In the genomic region with DNA sequence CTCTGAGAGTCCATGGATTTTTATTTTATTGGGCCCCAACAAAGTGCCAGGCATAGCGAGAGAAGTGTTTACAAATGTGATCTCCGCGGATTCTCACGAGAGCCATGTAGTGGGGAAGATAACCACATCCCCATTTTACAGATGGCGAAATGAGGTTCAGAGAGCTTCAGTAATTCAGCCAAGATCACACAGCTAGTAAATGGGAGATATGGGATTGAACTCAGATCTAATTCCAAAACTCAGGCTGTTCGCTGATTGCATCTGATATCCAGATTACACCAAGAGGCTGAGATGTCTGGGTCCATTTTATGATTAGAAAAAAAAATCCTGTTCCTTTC, we compare ENCODE assay signal across 8 cellular contexts. TPM values are rescaled to one million over a fixed set of nuclear protein-coding genes. Genes with fewer than 3 reads are reported as not detected.
A peak's percentile ranks its signal among the peaks of the same experiment; 100 is the strongest.
DNase-seq lines count a peak whose midpoint lies in the region; ATAC-seq, FAIRE-seq and TF ChIP-seq lines count a peak whose summit lies in the region.

No MANE protein-coding gene starts in this region.

- peak overlapping the region; percentile 94 to 98 (median 95) for H3K4me3 Mint-ChIP-seq in T-cell

- peak overlapping the region; percentile 95 to 98 for H3K27ac Mint-ChIP-seq in T-cell

- POLR2A ChIA-PET in T-cell (lab: Charles Lee) = interaction anchor here (0.6 to 2.3 kb wide), 5 partner anchors 10 to 343 kb away, joined by 3 to 6 read pairs (median 5); no protein-coding TSS in a partner anchor

- no peak for DNase-seq in activated CD4-positive, CD25-positive, alpha-beta regulatory T cell (lab: John Stamatoyannopoulos, UW)
- DNase-seq in T-cell (no peak), small intestine (no peak), NCI-H1092 treated with DMSO at 0.1 percent for 48 hours (lab: John Stamatoyannopoulos, UW) (no peak), A172 (ENCODE audit: low spot score) (no peak), HT-29 (ENCODE audit: low spot score) (no peak)

- WGBS in gastroesophageal sphincter (ENCODE audit: low coverage in 1 of 2), 2 donors = 10% methylated on average over 4 of the region's 6 CpGs; no CpG with 5 or more reads in 1 of the 2 donors
- 2 to 8% (median 4%) methylated on average over 6 of the region's 6 CpGs for WGBS in small intestine, 3 donors

- no peaks in the 10 kb centered on the region for H3K27me3 Mint-ChIP-seq in T-cell

- no peak for TF ChIP-seq EP300 in gastroesophageal sphincter (IDR thresholded peaks at IDR 0.05)

- peak overlapping the region; percentile 79 to 97 (median 96) for H3K27ac ChIP-seq in gastroesophageal sphincter
- H3K27ac ChIP-seq in small intestine (ENCODE audit: low read depth in 1 of 2, low read length in 1 of 2) = peak overlapping the region; percentile 84 to 97

- H3K4me1 Mint-ChIP-seq in T-cell = peaks cover 74 to 75% (median 74%) of the 10 kb centered on the region in 3 donors

- ATAC-seq in activated CD4-positive, CD25-positive, alpha-beta regulatory T cell treated with anti-CD3 and anti-CD28 coated beads, Interleukin-2, amount 50 U/mL, for 24 hours = peak; percentile 0 to 1
- ATAC-seq in T-cell (replicated peaks in 1 of 4) (peak in 3 of 4 experiments; percentile 1 to 10 (median 5)), gastroesophageal sphincter (no peak)

- CTCF ChIA-PET in T-cell (lab: Charles Lee) = interaction anchor here (0.6 to 2.7 kb wide), 6 partner anchors 9 to 59 kb away, joined by 3 to 9 read pairs (median 4); no protein-coding TSS in a partner anchor

- TF ChIP-seq POLR2A in gastroesophageal sphincter (IDR thresholded peaks at IDR 0.05) = no peak

- H3K9me3 Mint-ChIP-seq in T-cell = no peaks in the 10 kb centered on the region

- H3K4me1 ChIP-seq in gastroesophageal sphincter = peaks cover 4 to 75% (median 10%) of the 10 kb centered on the region in 3 donors
- peaks cover 5 to 17% of the 10 kb centered on the region in 2 donors for H3K4me1 ChIP-seq in small intestine (ENCODE audit: control insufficient read depth in 2 of 2, insufficient read depth in 1 of 2, low read depth in 1 of 2, low read length in 1 of 2)

- H3K9me3 ChIP-seq in gastroesophageal sphincter (no peaks in the 10 kb centered on the region), small intestine (ENCODE audit: control insufficient read depth, low read depth) (no peaks in the 10 kb centered on the region)

- no peaks in the 10 kb centered on the region for H3K36me3 Mint-ChIP-seq in T-cell

- H3K4me3 ChIP-seq in gastroesophageal sphincter (peak overlapping the region; percentile 72 to 79), small intestine (ENCODE audit: low read depth in 1 of 2, low read length in 2 of 2) (peak overlapping the region; percentile 79 to 83)

- TF ChIP-seq CTCF in gastroesophageal sphincter (IDR thresholded peaks at IDR 0.05) = no peak

- H3K27me3 ChIP-seq in gastroesophageal sphincter (no peaks in the 10 kb centered on the region), small intestine (ENCODE audit: control insufficient read depth in 2 of 2, insufficient read depth in 2 of 2, low read length in 2 of 2) (no peaks in the 10 kb centered on the region)

- H3K36me3 ChIP-seq in gastroesophageal sphincter (no peaks in the 10 kb centered on the region), small intestine (ENCODE audit: control insufficient read depth in 2 of 2, insufficient read depth in 2 of 2, low read length in 2 of 2) (no peaks in the 10 kb centered on the region)

- FAIRE-seq in small intestine (lab: Jason Lieb, UNC) = no peak

RNA-seq across cellular contexts. Expression of a gene that starts 1.3 kb away (rescaled TPM):
- total RNA-seq in T-cell = 10 to 100 TPM; 18.4 to 32.6 (median 28.0) TPM
- total RNA-seq in gastroesophageal sphincter = 10 to 100 TPM; 15.0 to 27.5 (median 19.6) TPM
- polyA plus RNA-seq in small intestine = 10 to 100 TPM in 1 of 3 donors, 1 to 10 TPM in 2; 3.4 to 11.3 (median 5.9) TPM
- 16.0 and 17.2 TPM in 2 replicates for total RNA-seq in A172 (2014; rRNA removed; shearing (Covaris generic))
- 2.5 and 4.3 TPM in 2 replicates for total RNA-seq in HT-29 (2014; rRNA removed; shearing (Covaris generic))

RNA-seq across cellular contexts. Expression of a gene that starts 39.3 kb away (rescaled TPM):
- 1 to 10 TPM; 4.0 to 7.8 (median 5.3) TPM for total RNA-seq in T-cell
- 1,000 to 10,000 TPM; 5,887 to 9,086 (median 7,887) TPM for total RNA-seq in gastroesophageal sphincter
- 100 to 1,000 TPM in 1 of 3 donors, 10 to 100 TPM in 1, 1 to 10 TPM in 1; 6.5 to 274 (median 60.0) TPM for polyA plus RNA-seq in small intestine
- 11.2 and 15.6 TPM in 2 replicates for total RNA-seq in A172 (2014; rRNA removed; shearing (Covaris generic))
- 0.31 and 1.4 TPM in 2 replicates for total RNA-seq in HT-29 (2014; rRNA removed; shearing (Covaris generic))

Comparison
In these comparisons a context has a peak if more than half of its experiments do, and no peak if none do; other contexts are left out.
1. RNA of a gene that starts 39.3 kb away (total RNA-seq): 5,887 to 9,086 TPM in gastroesophageal sphincter; 11.2 to 15.6 TPM in A172, 4.0 to 7.8 TPM in T-cell and 0.31 to 1.4 TPM in HT-29; every median in the first group is over 100 times any median in the second.